33 cellular contexts compared by ENCODE assay signal in genomic region chr12:122124370-122124769, GRCh38. TPM values are rescaled to one million over a fixed set of nuclear protein-coding genes. Genes with fewer than 3 reads are reported as not detected.
"Had no signal": no experiment of that assay in that cellular context is flagged by ENCODE, and none has a peak within 500 bp of the region (broad histone marks: within the 10 kb centered on the region; RNA-seq: fewer than 3 reads in every experiment).

No MANE protein-coding gene starts in this region.

- H3K27me3 ChIP-seq: hepatocyte, tibial artery had no signal

- H3K4me3 ChIP-seq: hepatocyte, lung, skin epidermis, tibial artery had no signal

- H3K27ac ChIP-seq: hepatocyte, skin epidermis, tibial artery had no signal

- DNase-seq: activated CD4-positive, alpha-beta memory T cell treated with anti-CD3 and anti-CD28 coated beads, Interleukin-2, amount 10 ng/mL, durations not matched to agents 7 days and 5 days; activated CD4-positive, alpha-beta T cell treated with anti-CD3 and anti-CD28 coated beads, Interleukin-2, amount 10 ng/mL, durations not matched to agents 24 days and 14 days; activated CD8-positive, alpha-beta memory T cell treated with anti-CD3 and anti-CD28 coated beads, Interleukin-2, amount 10 ng/mL, durations not matched to agents 7 days and 5 days; activated gamma-delta T cell; activated naive CD4-positive, alpha-beta T cell treated with anti-CD3 and anti-CD28 coated beads, Interleukin-2, amount 50 U/mL, for 16 hours; activated naive CD8-positive, alpha-beta T cell treated with anti-CD3 and anti-CD28 coated beads, Interleukin-2, amount 50 U/mL, for 24 hours; activated T-cell treated with anti-CD3 and anti-CD28 coated beads for 4 hours; caudate nucleus; effector memory CD4-positive, alpha-beta T cell; foreskin melanocyte; glutamatergic neuron; immature natural killer cell; kidney glomerular epithelial cell; naive thymus-derived CD4-positive, alpha-beta T cell; stimulated activated CD4-positive, alpha-beta T cell treated with anti-CD3 and anti-CD28 coated beads, Interleukin-2, amount 100 ng/mL, for 24 hours; stimulated activated naive CD8-positive, alpha-beta T cell treated with anti-CD3 and anti-CD28 coated beads, Interleukin-15, amount 100 ng/mL, for 72 hours; SW 1271; T-helper 17 cell had no signal

- H3K9me3 Mint-ChIP-seq: activated CD4-positive, alpha-beta memory T cell treated with anti-CD3 and anti-CD28 coated beads, Interleukin-2, amount 10 ng/mL, durations not matched to agents 7 days and 5 days; activated CD4-positive, alpha-beta T cell treated with anti-CD3 and anti-CD28 coated beads, Interleukin-2, amount 10 ng/mL, durations not matched to agents 24 days and 14 days; activated naive CD8-positive, alpha-beta T cell treated with anti-CD3 and anti-CD28 coated beads, Interleukin-2, amount 50 U/mL, for 24 hours; activated T-helper 1 cell treated with anti-CD3 and anti-CD28 coated beads, Interleukin-12 subunit alpha, Interleukin-12 subunit beta, Interleukin-2, Interleukin-4 antibody, amounts not matched to agents 30 ng/mL and 10 ng/mL and 1 ng/mL, durations not matched to agents 14 hours and 24 hours and 36 hours; brain; immature natural killer cell; naive thymus-derived CD4-positive, alpha-beta T cell; neural crest cell; stimulated activated effector memory CD8-positive, alpha-beta T cell treated with anti-CD3 and anti-CD28 coated beads, Interleukin-12 subunit alpha, Interleukin-12 subunit beta, amount 100 ng/mL, for 72 hours; stimulated activated naive CD8-positive, alpha-beta T cell treated with anti-CD3 and anti-CD28 coated beads, Interleukin-15, amount 100 ng/mL, for 72 hours had no signal

- H3K36me3 Mint-ChIP-seq: stimulated activated effector memory CD8-positive, alpha-beta T cell treated with anti-CD3 and anti-CD28 coated beads, Interleukin-12 subunit alpha, Interleukin-12 subunit beta, amount 100 ng/mL, for 72 hours had no signal

- H3K27me3 Mint-ChIP-seq: activated CD4-positive, alpha-beta memory T cell treated with anti-CD3 and anti-CD28 coated beads, Interleukin-2, amount 10 ng/mL, durations not matched to agents 7 days and 5 days; activated CD4-positive, alpha-beta T cell treated with anti-CD3 and anti-CD28 coated beads, Interleukin-2, amount 10 ng/mL, durations not matched to agents 24 days and 14 days; activated CD8-positive, alpha-beta memory T cell treated with anti-CD3 and anti-CD28 coated beads, Interleukin-2, amount 10 ng/mL, durations not matched to agents 7 days and 5 days; activated naive CD8-positive, alpha-beta T cell treated with anti-CD3 and anti-CD28 coated beads, Interleukin-2, amount 50 U/mL, for 24 hours; brain; naive thymus-derived CD4-positive, alpha-beta T cell; progenitor cell of endocrine pancreas; stimulated activated naive CD8-positive, alpha-beta T cell treated with anti-CD3 and anti-CD28 coated beads, Interleukin-15, amount 100 ng/mL, for 72 hours; T-helper 17 cell had no signal

- ATAC-seq: activated CD8-positive, alpha-beta memory T cell treated with anti-CD3 and anti-CD28 coated beads, Interleukin-2, amount 10 ng/mL, durations not matched to agents 7 days and 5 days; activated naive CD8-positive, alpha-beta T cell treated with anti-CD3 and anti-CD28 coated beads, Interleukin-2, amount 50 U/mL, for 24 hours; naive thymus-derived CD4-positive, alpha-beta T cell; stimulated activated effector memory CD8-positive, alpha-beta T cell treated with anti-CD3 and anti-CD28 coated beads, Interleukin-12 subunit alpha, Interleukin-12 subunit beta, amount 100 ng/mL, for 72 hours; stimulated activated naive CD8-positive, alpha-beta T cell treated with anti-CD3 and anti-CD28 coated beads, Interleukin-15, amount 100 ng/mL, for 72 hours; T-helper 17 cell had no signal

- H3K27ac Mint-ChIP-seq: activated CD4-positive, alpha-beta memory T cell treated with anti-CD3 and anti-CD28 coated beads, Interleukin-2, amount 10 ng/mL, durations not matched to agents 7 days and 5 days; activated CD4-positive, alpha-beta T cell treated with anti-CD3 and anti-CD28 coated beads, Interleukin-2, amount 10 ng/mL, durations not matched to agents 24 days and 14 days; activated CD8-positive, alpha-beta memory T cell treated with anti-CD3 and anti-CD28 coated beads, Interleukin-2, amount 10 ng/mL, durations not matched to agents 7 days and 5 days; activated naive CD8-positive, alpha-beta T cell treated with anti-CD3 and anti-CD28 coated beads, Interleukin-2, amount 50 U/mL, for 24 hours; activated T-helper 1 cell treated with anti-CD3 and anti-CD28 coated beads, Interleukin-12 subunit alpha, Interleukin-12 subunit beta, Interleukin-2, Interleukin-4 antibody, amounts not matched to agents 30 ng/mL and 10 ng/mL and 1 ng/mL, durations not matched to agents 14 hours and 24 hours and 36 hours; immature natural killer cell; progenitor cell of endocrine pancreas; T-helper 17 cell had no signal

- H3K4me3 Mint-ChIP-seq: activated CD4-positive, alpha-beta memory T cell treated with anti-CD3 and anti-CD28 coated beads, Interleukin-2, amount 10 ng/mL, durations not matched to agents 7 days and 5 days; activated CD4-positive, alpha-beta T cell treated with anti-CD3 and anti-CD28 coated beads, Interleukin-2, amount 10 ng/mL, durations not matched to agents 24 days and 14 days; activated CD8-positive, alpha-beta memory T cell treated with anti-CD3 and anti-CD28 coated beads, Interleukin-2, amount 10 ng/mL, durations not matched to agents 7 days and 5 days; activated naive CD8-positive, alpha-beta T cell treated with anti-CD3 and anti-CD28 coated beads, Interleukin-2, amount 50 U/mL, for 24 hours; activated T-helper 1 cell treated with anti-CD3 and anti-CD28 coated beads, Interleukin-12 subunit alpha, Interleukin-12 subunit beta, Interleukin-2, Interleukin-4 antibody, amounts not matched to agents 30 ng/mL and 10 ng/mL and 1 ng/mL, durations not matched to agents 14 hours and 24 hours and 36 hours; brain; immature natural killer cell; neural crest cell; stimulated activated effector memory CD8-positive, alpha-beta T cell treated with anti-CD3 and anti-CD28 coated beads, Interleukin-12 subunit alpha, Interleukin-12 subunit beta, amount 100 ng/mL, for 72 hours; stimulated activated naive CD8-positive, alpha-beta T cell treated with anti-CD3 and anti-CD28 coated beads, Interleukin-15, amount 100 ng/mL, for 72 hours; T-helper 17 cell had no signal

- H3K9me3 ChIP-seq: tibial artery had no signal

RNA-seq across cellular contexts. Expression of gene IL31, which starts 49.7 kb away (rescaled TPM):
- total RNA-seq: activated CD4-positive, alpha-beta memory T cell treated with anti-CD3 and anti-CD28 coated beads, Interleukin-2, amount 10 ng/mL, durations not matched to agents 7 days and 5 days; activated CD8-positive, alpha-beta memory T cell treated with anti-CD3 and anti-CD28 coated beads, Interleukin-2, amount 10 ng/mL, durations not matched to agents 7 days and 5 days; aorta; dermis microvascular lymphatic vessel endothelial cell; hepatocyte; lung; mesenteric fat pad; naive thymus-derived CD4-positive, alpha-beta T cell; neural crest cell; osteoblast; progenitor cell of endocrine pancreas; T-helper 17 cell; urinary bladder had no signal
- polyA plus RNA-seq: aorta; esophagus; hepatocyte; immature natural killer cell; lung; naive thymus-derived CD4-positive, alpha-beta T cell; urinary bladder had no signal

RNA-seq across cellular contexts. Expression of gene LRRC43, which starts 58.6 kb away (rescaled TPM):
- total RNA-seq: aorta, T-helper 17 cell, urinary bladder had no signal
- polyA plus RNA-seq: aorta; naive thymus-derived CD4-positive, alpha-beta T cell had no signal
